In the genomic region with DNA sequence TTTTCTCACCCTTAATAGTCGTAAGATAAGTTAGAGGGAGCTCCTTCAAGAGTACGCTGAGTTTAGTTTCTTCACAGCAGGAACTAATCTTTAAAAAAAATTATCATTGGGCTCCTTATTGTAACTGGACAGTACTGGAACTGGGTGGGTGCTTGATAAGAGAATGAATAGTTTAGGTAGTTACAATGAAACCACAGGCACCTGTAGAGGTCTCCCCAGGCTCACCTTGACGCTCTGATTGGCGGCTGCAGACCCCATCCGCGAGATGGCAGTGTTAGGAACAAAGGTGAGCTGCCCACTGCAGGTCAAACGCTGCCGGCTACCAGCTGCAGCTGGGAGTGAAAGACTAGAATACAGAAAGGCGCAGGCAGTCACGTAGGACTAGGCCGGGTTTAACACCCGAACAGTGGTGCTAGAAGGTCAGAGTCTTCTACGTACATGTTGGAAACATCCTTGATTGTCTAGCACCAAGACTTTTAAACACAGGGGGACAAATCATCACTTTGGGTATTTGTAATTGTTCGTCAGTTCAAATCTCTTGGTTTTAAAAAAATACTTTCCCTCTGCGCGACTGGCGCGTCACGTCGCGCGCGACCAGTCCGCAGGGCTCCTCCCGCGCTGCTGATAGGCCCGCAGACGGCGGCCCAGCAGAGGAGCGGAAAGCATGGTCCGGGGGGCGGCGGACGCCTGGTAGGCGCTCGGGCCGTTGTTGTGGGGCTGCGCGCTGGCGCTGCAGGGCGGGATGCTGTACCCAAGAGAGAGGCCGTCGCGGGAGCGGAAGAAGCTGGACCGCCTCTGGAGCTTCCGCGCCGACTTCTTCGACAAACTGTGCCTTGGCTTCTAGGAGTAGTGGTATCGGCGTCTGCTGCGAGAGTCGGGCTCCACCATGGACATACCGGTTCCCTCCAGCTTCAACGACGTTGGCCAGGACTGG, we compare ENCODE assay signal across 8 cellular contexts. TPM values are rescaled to one million over a fixed set of nuclear protein-coding genes. Genes with fewer than 3 reads are reported as not detected.
DNase-seq lines count a peak whose midpoint lies in the region; ATAC-seq and TF ChIP-seq lines count a peak whose summit lies in the region.

No MANE protein-coding gene starts in this region.

- no TSS peak for BruUV-seq in A673 (replicated peaks; lab: Mats Ljungman, UMichigan)

- no peak overlapping the region for H3K27ac ChIP-seq in A673 (ENCODE audit: low read depth, low read length, poor library complexity, severe bottlenecking)
- H3K27ac ChIP-seq in epithelial cell of prostate, result peak overlapping the region; percentile 38

- no peaks in the 10 kb centered on the region for H3K9me3 ChIP-seq in A673 (ENCODE audit: low read depth, low read length, poor library complexity, severe bottlenecking)

- no peaks in the 10 kb centered on the region for H3K36me3 ChIP-seq in A673 (ENCODE audit: insufficient read depth, low read length, poor library complexity, severe bottlenecking)

- POLR2A ChIA-PET in A673 (lab: Charles Lee; ENCODE audit: low non-redundant PET), result interaction anchor here (0.7 kb wide), 1 partner anchor 121 kb away, joined by 3 read pairs; no protein-coding TSS in a partner anchor

- DNase-seq in A673 (ENCODE audit: low spot score) (peak; percentile 43), NCI-H526 (lab: John Stamatoyannopoulos, UW) (peak; percentile 91 to 93), epithelial cell of prostate (ENCODE audit: low read depth, low spot score) (no peak), middle frontal gyrus (ENCODE audit: extremely low spot score, low spot score) (peak; percentile 25)
- DNase-seq in activated CD8-positive, alpha-beta memory T cell treated with anti-CD3 and anti-CD28 coated beads, Interleukin-2, amount 50 U/mL, for 48 hours, result peak; percentile 83
- peak; percentile 37 for DNase-seq in stimulated activated CD8-positive, alpha-beta memory T cell treated with anti-CD3 and anti-CD28 coated beads, Interleukin-4, amount 100 ng/mL, for 24 hours (ENCODE audit: low read depth)

- no peaks in the 10 kb centered on the region for H3K27me3 ChIP-seq in A673 (replicated peaks; ENCODE audit: insufficient read depth, low read depth, low read length, poor library complexity)

- ATAC-seq in GM18520 (IDR thresholded peaks at IDR 0.05; ENCODE audit: unreplicated experiment) (peak; percentile 70), HG03108 (IDR thresholded peaks at IDR 0.05; ENCODE audit: unreplicated experiment) (peak; percentile 87)

- no peaks in the 10 kb centered on the region for H3K4me1 ChIP-seq in A673 (ENCODE audit: insufficient read depth, low read length, poor library complexity, severe bottlenecking)

- H3K4me3 ChIP-seq in A673 (ENCODE audit: low read depth, low read length, poor library complexity, severe bottlenecking), result peak overlapping the region; percentile 43

- TF ChIP-seq CTCF in A673 (conservative IDR thresholded peaks at IDR 0.05; ENCODE audit: low read depth, low read length), result peak; percentile 35; the same call in 1 of the 2 replicates

- CTCF ChIA-PET in A673 (lab: Charles Lee), result no interaction called here

- intact Hi-C loops in A673 (cut with micrococcal nuclease; ENCODE audit: unreplicated experiment), result no loop called here

RNA-seq across cellular contexts. Expression of gene SMARCA5, which starts 45.6 kb away (rescaled TPM):
- total RNA-seq in A673 (2021), result 77.1 and 77.6 TPM in 2 replicates
